In the genomic region with DNA sequence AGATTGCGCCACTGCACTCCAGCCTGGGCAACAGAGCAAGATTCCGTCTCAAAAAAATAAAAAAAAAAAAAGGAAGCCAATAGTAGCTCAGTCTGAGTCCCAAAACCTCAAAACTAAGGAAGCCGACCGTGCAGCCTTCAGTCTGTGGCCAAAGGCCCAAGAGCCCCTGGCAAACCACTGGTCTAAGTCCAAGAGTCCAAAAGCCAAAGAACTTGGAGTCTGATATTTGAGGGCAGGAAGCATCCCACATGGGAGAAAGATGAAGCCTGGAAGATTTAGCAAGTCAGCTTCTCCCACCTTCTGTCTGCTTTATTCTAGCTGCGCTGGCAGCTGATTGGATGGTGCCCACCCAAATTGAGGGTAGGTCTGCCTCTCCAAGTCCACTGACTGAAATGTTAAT, we compare ENCODE assay signal across 16 cellular contexts. TPM values are rescaled to one million over a fixed set of nuclear protein-coding genes. Genes with fewer than 3 reads are reported as not detected.
"Had no signal": no experiment of that assay in that cellular context is flagged by ENCODE, and none has a peak within 500 bp of the region (broad histone marks: within the 10 kb centered on the region; RNA-seq: fewer than 3 reads in every experiment).

No MANE protein-coding gene starts in this region.

RNA-seq across cellular contexts. Expression of a gene that starts 4.0 kb away (rescaled TPM):
- total RNA-seq: activated B cell treated with CpG ODN at 0.5 μM for 24 hours; activated CD4-positive, alpha-beta memory T cell treated with anti-CD3 and anti-CD28 coated beads for 36 hours; activated CD4-positive, alpha-beta T cell treated with anti-CD3 and anti-CD28 coated beads, Interleukin-2, amount 10 ng/mL, durations not matched to agents 24 days and 14 days; activated CD8-positive, alpha-beta memory T cell treated with anti-CD3 and anti-CD28 coated beads for 36 hours; activated CD8-positive, alpha-beta T cell treated with anti-CD3 and anti-CD28 coated beads for 36 hours; activated naive CD8-positive, alpha-beta T cell treated with anti-CD3 and anti-CD28 coated beads, Interleukin-2, amount 10 ng/mL, durations not matched to agents 7 days and 5 days; activated T-helper 2 cell treated with anti-CD3 and anti-CD28 coated beads, Interferon-gamma antibody, Interleukin-2, Interleukin-4, amounts not matched to agents 10 μg/mL and 5 μg/mL and 100 μg/mL, durations not matched to agents 14 hours and 24 hours and 36 hours; ascending aorta; bronchial epithelial cell; cardiac muscle cell; cerebellum; T-cell; T-helper 1 cell treated with Interleukin-12 subunit alpha and Interleukin-12 subunit beta and Interleukin-4 antibody, amounts not matched to agents 30 ng/mL and 1 ng/mL, for 36 hours; T-helper 17 cell; T-helper 2 cell treated with Interferon-gamma antibody and Interleukin-4, amounts not matched to agents 100 ng/mL and 5 ng/mL, for 36 hours had no signal
- polyA plus RNA-seq: adipose tissue, cardiac muscle cell had no signal
